1 cellular context compared by ENCODE assay signal in the genomic region with DNA sequence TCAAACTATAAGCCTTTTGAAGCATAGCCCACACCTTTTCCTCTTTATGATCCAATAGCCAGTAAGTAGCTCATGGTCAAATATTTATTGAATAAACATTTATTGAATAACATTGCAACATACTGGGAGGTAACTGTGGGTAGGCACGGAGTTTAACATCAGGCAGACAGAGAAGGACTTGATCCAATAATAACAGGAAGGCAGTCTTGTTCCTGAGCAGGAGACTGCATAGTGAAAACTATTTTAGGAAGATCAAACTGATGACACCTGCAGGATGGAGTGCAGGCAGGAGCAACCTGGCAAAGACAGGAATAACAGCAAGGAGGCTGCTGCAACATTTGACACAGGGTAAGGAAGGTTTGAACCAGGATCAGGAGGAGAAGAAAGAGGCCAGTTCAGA.
TF ChIP-seq lines count a peak whose summit lies in the region.

No MANE protein-coding gene starts in this region.

TF ChIP-seq in IMR-90, 13 proteins besides CTCF, POLR2A, EP300 and RAD21 (continued from another document):
- TF ChIP-seq FOS (IDR thresholded peaks at IDR 0.05; ENCODE audit: low read depth, low read length) = no peak
- TF ChIP-seq RFX5 (IDR thresholded peaks at IDR 0.05; ENCODE audit: low read depth, low read length) = no peak
- TF ChIP-seq, protein P1, sequence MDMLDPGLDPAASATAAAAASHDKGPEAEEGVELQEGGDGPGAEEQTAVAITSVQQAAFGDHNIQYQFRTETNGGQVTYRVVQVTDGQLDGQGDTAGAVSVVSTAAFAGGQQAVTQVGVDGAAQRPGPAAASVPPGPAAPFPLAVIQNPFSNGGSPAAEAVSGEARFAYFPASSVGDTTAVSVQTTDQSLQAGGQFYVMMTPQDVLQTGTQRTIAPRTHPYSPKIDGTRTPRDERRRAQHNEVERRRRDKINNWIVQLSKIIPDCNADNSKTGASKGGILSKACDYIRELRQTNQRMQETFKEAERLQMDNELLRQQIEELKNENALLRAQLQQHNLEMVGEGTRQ (IDR thresholded peaks at IDR 0.05; ENCODE audit: low read depth, low read length) = no peak
